In the genomic region with DNA sequence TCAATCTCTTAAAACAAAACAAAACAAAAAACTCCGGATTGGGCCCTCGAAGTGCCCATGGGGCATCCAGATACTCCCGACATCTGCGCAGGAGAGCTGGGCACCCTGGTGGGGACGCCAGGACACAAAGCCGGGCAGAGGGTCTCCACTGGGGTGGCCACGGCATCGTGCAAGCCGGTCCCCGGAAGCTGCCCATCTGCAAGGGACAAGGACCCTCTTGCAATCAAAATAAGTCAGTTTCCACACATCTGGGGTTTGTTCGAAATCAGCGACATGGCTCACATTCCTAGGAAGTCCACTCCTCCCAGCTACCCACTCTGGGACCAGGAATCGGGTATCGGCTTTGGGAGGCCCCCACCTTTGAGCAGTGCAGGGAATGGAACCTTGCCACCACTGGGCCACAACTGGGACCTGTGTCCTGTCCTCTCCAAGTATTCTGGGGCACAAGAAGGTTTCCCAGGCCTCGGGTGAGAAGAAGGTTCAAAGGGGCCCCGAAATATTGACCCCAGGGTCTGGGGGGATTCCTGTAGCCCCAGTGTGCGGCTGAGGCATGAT, we compare ENCODE assay signal across 28 cellular contexts. TPM values are rescaled to one million over a fixed set of nuclear protein-coding genes. Genes with fewer than 3 reads are reported as not detected.
DNase-seq lines count a peak whose midpoint lies in the region; ATAC-seq, FAIRE-seq and TF ChIP-seq lines count a peak whose summit lies in the region.
"Had no signal": no experiment of that assay in that cellular context is flagged by ENCODE, and none has a peak within 500 bp of the region (broad histone marks: within the 10 kb centered on the region; RNA-seq: fewer than 3 reads in every experiment).

No MANE protein-coding gene starts in this region.

- H2AFZ ChIP-seq in H9 (ENCODE audit: low read length) = no peak overlapping the region
- no peak overlapping the region for H2AFZ ChIP-seq in smooth muscle cell (ENCODE audit: low read depth)

- H4K91ac ChIP-seq in H9 (ENCODE audit: insufficient read length, low read depth, low read length) = no peak overlapping the region

- no peak overlapping the region for H3T11ph ChIP-seq in H9 (ENCODE audit: low read length)

- WGBS in H9 (ENCODE audit: extremely low coverage, insufficient read length, low lambda C conversion rate) = no CpG with 5 or more reads among the region's 17 CpGs
- WGBS in smooth muscle cell (ENCODE audit: low lambda C conversion rate) = 79% methylated on average over 17 of the region's 17 CpGs

- H2BK12ac ChIP-seq in H9 (ENCODE audit: insufficient read length, low read depth, low read length) = no peak overlapping the region

- no peak overlapping the region for H3K4me3 ChIP-seq in WERI-Rb-1 (ENCODE audit: low read depth, low read length)
- no peak overlapping the region for H3K4me3 ChIP-seq in lower lobe of right lung
- H3K4me3 ChIP-seq in smooth muscle cell = no peak overlapping the region
- H3K4me3 ChIP-seq: ovary, SK-N-MC had no signal

- H3K18ac ChIP-seq in H9 (ENCODE audit: insufficient read length, low read depth, low read length) = no peak overlapping the region

- H3K23me2 ChIP-seq in H9 (ENCODE audit: insufficient read length, low read depth, low read length, poor library complexity, severe bottlenecking) = peaks cover 10% of the 10 kb centered on the region

- intact Hi-C loops in lower lobe of right lung (cut with DNase I) = no loop called here

- no peak for TF ChIP-seq CTCF in H9 (conservative IDR thresholded peaks at IDR 0.05)
- TF ChIP-seq CTCF in WERI-Rb-1 (IDR thresholded peaks at IDR 0.05; ENCODE audit: low read depth, low read length) = no peak
- TF ChIP-seq CTCF in lower lobe of right lung (IDR thresholded peaks at IDR 0.05) = no peak
- TF ChIP-seq CTCF in smooth muscle cell (IDR thresholded peaks at IDR 0.05; ENCODE audit: borderline replicate concordance, insufficient read depth, poor library complexity, severe bottlenecking) = no peak

- H3K4me3 Mint-ChIP-seq in H9 = peak overlapping the region in 1 of 2 experiments; percentile 73; a peak in 2 of 5 replicates
- H3K4me3 Mint-ChIP-seq: activated naive CD8-positive, alpha-beta T cell; activated T-helper 17 cell treated with anti-CD3 and anti-CD28 coated beads, Interleukin-2, amount 50 U/mL, for 72 hours; CD4-positive, CD25-positive, alpha-beta regulatory T cell; mesothelial cell of epicardium had no signal

- H2BK120ac ChIP-seq in H9 (ENCODE audit: low read depth, low read length, poor library complexity, severe bottlenecking) = no peak overlapping the region

- DNase-seq in H9 = no peak
- peak; percentile 4 for DNase-seq in WERI-Rb-1
- peak; percentile 43 for DNase-seq in lower lobe of right lung
- DNase-seq in smooth muscle cell (lab: John Stamatoyannopoulos, UW; ENCODE audit: unreplicated experiment) = no peak
- DNase-seq in H54 (ENCODE audit: insufficient read length, low spot score) = no peak
- no peak for DNase-seq in activated CD4-positive, alpha-beta T cell treated with anti-CD3 and anti-CD28 coated beads, Interleukin-2, amount 50 U/mL, for 1 hour
- no peak for DNase-seq in medulla oblongata (ENCODE audit: extremely low spot score)
- DNase-seq: activated CD4-positive, alpha-beta T cell treated with anti-CD3 and anti-CD28 coated beads for 48 hours; CD4-positive, CD25-positive, alpha-beta regulatory T cell; dermis blood vessel endothelial cell; IMR-90; NCI-H1092 treated with DMSO at 0.1 percent for 48 hours; NCI-H2029 treated with DMSO at 0.1 percent for 48 hours; NCI-H226; stimulated activated CD4-positive, alpha-beta T cell treated with anti-CD3 and anti-CD28 coated beads, Interleukin-1b, Interleukin-23, amount 100 ng/mL, for 48 hours; T-helper 2 cell had no signal

- H3K36me3 ChIP-seq in WERI-Rb-1 (no peaks in the 10 kb centered on the region), lower lobe of right lung (no peaks in the 10 kb centered on the region), smooth muscle cell (ENCODE audit: low read depth) (no peaks in the 10 kb centered on the region)
- H3K36me3 ChIP-seq: cardiac muscle cell, ovary had no signal

- no peak overlapping the region for H3K56ac ChIP-seq in H9 (ENCODE audit: insufficient read length, low read depth, low read length)

- H3K27ac Mint-ChIP-seq in H9 = no peak overlapping the region
- H3K27ac Mint-ChIP-seq: activated naive CD8-positive, alpha-beta T cell; activated T-helper 17 cell treated with anti-CD3 and anti-CD28 coated beads, Interleukin-2, amount 50 U/mL, for 72 hours; CD4-positive, CD25-positive, alpha-beta regulatory T cell; mesothelial cell of epicardium; naive thymus-derived CD4-positive, alpha-beta T cell had no signal

- H2AK5ac ChIP-seq in H9 (ENCODE audit: insufficient read length, low read length) = no peak overlapping the region

- no peak overlapping the region for H3K14ac ChIP-seq in H9 (ENCODE audit: insufficient read depth, low read length)

- peaks cover 5 to 18% of the 10 kb centered on the region in 2 experiments for H3K4me1 Mint-ChIP-seq in H9
- H3K4me1 Mint-ChIP-seq: activated T-helper 17 cell treated with anti-CD3 and anti-CD28 coated beads, Interleukin-2, amount 50 U/mL, for 72 hours had no signal

- H3K23ac ChIP-seq in H9 (ENCODE audit: insufficient read length, low read depth, low read length) = no peak overlapping the region

- no peaks in the 10 kb centered on the region for H3K79me2 ChIP-seq in H9 (ENCODE audit: insufficient read depth, low read length)
- H3K79me2 ChIP-seq in smooth muscle cell (ENCODE audit: low read depth) = no peaks in the 10 kb centered on the region

- H3K9me3 ChIP-seq in H9 (ENCODE audit: control insufficient read depth, low read depth, low read length) = no peaks in the 10 kb centered on the region
- no peaks in the 10 kb centered on the region for H3K9me3 ChIP-seq in WERI-Rb-1 (ENCODE audit: severe bottlenecking)
- H3K9me3 ChIP-seq in lower lobe of right lung = no peaks in the 10 kb centered on the region
- no peaks in the 10 kb centered on the region for H3K9me3 ChIP-seq in smooth muscle cell (replicated peaks; ENCODE audit: low read depth)
- H3K9me3 ChIP-seq: ovary had no signal

- no peak overlapping the region for H2BK15ac ChIP-seq in H9 (ENCODE audit: low read depth, low read length)

- TF ChIP-seq POLR2A in H54 (IDR thresholded peaks at IDR 0.05; ENCODE audit: low read depth, low read length) = no peak

- H3K9ac ChIP-seq in H9 (ENCODE audit: extremely low read depth, insufficient read length, low read length) (no peak overlapping the region), smooth muscle cell (ENCODE audit: low read depth) (no peak overlapping the region)

- no peak overlapping the region for H2BK20ac ChIP-seq in H9 (ENCODE audit: low read depth, low read length, poor library complexity, severe bottlenecking)

- H3K36me3 Mint-ChIP-seq in H9 (ENCODE audit: insufficient read depth in 1 of 3, low read depth in 3 of 3) = no peaks in the 10 kb centered on the region
- H3K36me3 Mint-ChIP-seq: activated naive CD8-positive, alpha-beta T cell; CD4-positive, CD25-positive, alpha-beta regulatory T cell; mesothelial cell of epicardium had no signal

- no peaks in the 10 kb centered on the region for H3K9me3 Mint-ChIP-seq in H9
- H3K9me3 Mint-ChIP-seq: activated T-helper 17 cell treated with anti-CD3 and anti-CD28 coated beads, Interleukin-2, amount 50 U/mL, for 72 hours; mesothelial cell of epicardium; naive thymus-derived CD4-positive, alpha-beta T cell had no signal

- H3K27me3 ChIP-seq in H9 (ENCODE audit: insufficient read depth, low read length) (peaks cover 69% of the 10 kb centered on the region), WERI-Rb-1 (ENCODE audit: insufficient read depth, low read depth, severe bottlenecking) (peaks cover 13% of the 10 kb centered on the region), lower lobe of right lung (ENCODE audit: low read depth) (peaks cover 64% of the 10 kb centered on the region), smooth muscle cell (ENCODE audit: low read depth) (peaks cover 93% of the 10 kb centered on the region)

- H3K79me1 ChIP-seq in H9 (ENCODE audit: insufficient read depth, low read depth, low read length, poor library complexity, severe bottlenecking) = no peaks in the 10 kb centered on the region

- peaks cover 93% of the 10 kb centered on the region for H3K27me3 Mint-ChIP-seq in H9 (ENCODE audit: low read depth)

- H4K20me1 ChIP-seq in H9 (ENCODE audit: control insufficient read depth, insufficient read depth, insufficient read length) (no peaks in the 10 kb centered on the region), smooth muscle cell (ENCODE audit: low read depth) (no peaks in the 10 kb centered on the region)

- no peak overlapping the region for H4K5ac ChIP-seq in H9 (ENCODE audit: insufficient read length, low read depth, low read length)

- H3K4ac ChIP-seq in H9 (ENCODE audit: low read depth, low read length) = no peak overlapping the region

- ATAC-seq in lower lobe of right lung = no peak
- ATAC-seq: activated T-helper 17 cell treated with anti-CD3 and anti-CD28 coated beads, Interleukin-2, amount 50 U/mL, for 72 hours; naive thymus-derived CD4-positive, alpha-beta T cell had no signal

- H3K4me1 ChIP-seq in H9 (ENCODE audit: insufficient read depth, low read length) (no peaks in the 10 kb centered on the region), lower lobe of right lung (peaks cover 11% of the 10 kb centered on the region), smooth muscle cell (ENCODE audit: low read depth) (peaks cover 33% of the 10 kb centered on the region)

- no peak overlapping the region for H3K27ac ChIP-seq in H9 (ENCODE audit: insufficient read length, low read depth, low read length)
- H3K27ac ChIP-seq in WERI-Rb-1 = no peak overlapping the region
- no peak overlapping the region for H3K27ac ChIP-seq in lower lobe of right lung
- H3K27ac ChIP-seq in smooth muscle cell (ENCODE audit: low read depth) = no peak overlapping the region
- H3K27ac ChIP-seq: cardiac muscle cell, ovary, SK-N-MC had no signal

- FAIRE-seq in H54 (lab: Jason Lieb, UNC) = no peak
- FAIRE-seq: endothelial cell of umbilical vein had no signal

- no peak overlapping the region for H2BK5ac ChIP-seq in H9 (ENCODE audit: insufficient read length, low read length)

- H3F3A ChIP-seq in smooth muscle cell (ENCODE audit: low read depth) = no peaks in the 10 kb centered on the region

- H3K4me2 ChIP-seq in H9 (ENCODE audit: insufficient read depth, insufficient read length, low read length) = peak overlapping the region; percentile 46
- peak overlapping the region; percentile 84 for H3K4me2 ChIP-seq in smooth muscle cell

- no peak overlapping the region for H4K8ac ChIP-seq in H9 (replicated peaks; ENCODE audit: insufficient read length, low read depth, low read length)

RNA-seq across cellular contexts. Expression of a gene that starts 4.6 kb away (rescaled TPM):
- 0.17 and 0.70 TPM in 2 replicates for total RNA-seq in H9 (2021)
- 19.2 TPM for total RNA-seq in lower lobe of right lung
- total RNA-seq in smooth muscle cell = 0.72 and 1.2 TPM in 2 replicates
- 1.1 and 1.3 TPM in 2 replicates for polyA plus RNA-seq in smooth muscle cell
- total RNA-seq: activated T-helper 17 cell treated with anti-CD3 and anti-CD28 coated beads, Interleukin-2, amount 50 U/mL, for 72 hours; dermis blood vessel endothelial cell; endothelial cell of umbilical vein; IMR-90; RPMI7951 had no signal
- polyA plus RNA-seq: CD4-positive, CD25-positive, alpha-beta regulatory T cell; endothelial cell of umbilical vein; naive thymus-derived CD4-positive, alpha-beta T cell had no signal

RNA-seq across cellular contexts. Expression of a gene that starts 43.1 kb away (rescaled TPM):
- total RNA-seq in H9 (2021) = not detected in 2 replicates
- total RNA-seq in lower lobe of right lung = not detected
- not detected in 2 replicates for total RNA-seq in smooth muscle cell
- not detected in 2 replicates for polyA plus RNA-seq in smooth muscle cell
- total RNA-seq: activated T-helper 17 cell treated with anti-CD3 and anti-CD28 coated beads, Interleukin-2, amount 50 U/mL, for 72 hours; aorta; cardiac muscle cell; CD4-positive, CD25-positive, alpha-beta regulatory T cell; dermis blood vessel endothelial cell; endothelial cell of umbilical vein; glomerular endothelial cell; IMR-90; mesothelial cell of epicardium; naive thymus-derived CD4-positive, alpha-beta T cell; ovary; RPMI7951; skeletal muscle tissue had no signal
- polyA plus RNA-seq: aorta; cardiac muscle cell; CD4-positive, CD25-positive, alpha-beta regulatory T cell; endothelial cell of umbilical vein; IMR-90; naive thymus-derived CD4-positive, alpha-beta T cell; ovary had no signal

Comparison
In these comparisons a context has a peak if more than half of its experiments do, and no peak if none do; other contexts are left out.
1. DNase-seq: peak in WERI-Rb-1 (single experiment) and lower lobe of right lung (single experiment); none in H9 (single experiment), smooth muscle cell (single experiment), H54 (single experiment), activated CD4-positive, alpha-beta T cell treated with anti-CD3 and anti-CD28 coated beads, Interleukin-2, amount 50 U/mL, for 1 hour (single experiment) and medulla oblongata (single experiment).